Comparison of ENCODE assay signal across 10 cellular contexts in genomic region chr1:66932291-66932690, GRCh38. TPM values are rescaled to one million over a fixed set of nuclear protein-coding genes. Genes with fewer than 3 reads are reported as not detected.
A peak's percentile ranks its signal among the peaks of the same experiment; 100 is the strongest.
DNase-seq lines count a peak whose midpoint lies in the region; ATAC-seq, FAIRE-seq and TF ChIP-seq lines count a peak whose summit lies in the region.
"Had no signal": no experiment of that assay in that cellular context is flagged by ENCODE, and none has a peak within 500 bp of the region (broad histone marks: within the 10 kb centered on the region; RNA-seq: fewer than 3 reads in every experiment).

No MANE protein-coding gene starts in this region.

- TF ChIP-seq EP300 in HepG2 (IDR thresholded peaks at IDR 0.05; ENCODE audit: low read depth in 2 of 2, low read length in 2 of 2) (no peak), HepG2 (CRISPR knock-in tag; IDR thresholded peaks at IDR 0.05; ENCODE audit: borderline replicate concordance) (no peak)

- H2AFZ ChIP-seq in HepG2 (ENCODE audit: low read length) = no peak overlapping the region

- no peak for TF ChIP-seq RAD21 in HepG2 (CRISPR knock-in tag; IDR thresholded peaks at IDR 0.05)

- peak overlapping the region; percentile 18 to 98 (median 93); a peak in 5 of 6 replicates for H3K4me3 ChIP-seq in HepG2 (replicated peaks in 1 of 3; ENCODE audit: insufficient read depth in 1 of 3, low read depth in 2 of 3, low read length in 3 of 3)
- no peak overlapping the region for H3K4me3 ChIP-seq in right lobe of liver
- peak overlapping the region; percentile 14 for H3K4me3 ChIP-seq in kidney epithelial cell (ENCODE audit: low read depth, low read length)
- peak overlapping the region in 2 of 4 donors; percentile 12 to 80 for H3K4me3 ChIP-seq in Peyer's patch

- H3K4me3 Mint-ChIP-seq in activated CD4-positive, alpha-beta memory T cell treated with anti-CD3 and anti-CD28 coated beads, Interleukin-2, amount 10 ng/mL, durations not matched to agents 7 days and 5 days = peak overlapping the region; percentile 61

- peak overlapping the region; percentile 80 for H3K27ac Mint-ChIP-seq in activated CD4-positive, alpha-beta memory T cell treated with anti-CD3 and anti-CD28 coated beads, Interleukin-2, amount 10 ng/mL, durations not matched to agents 7 days and 5 days

- peak overlapping the region; percentile 97 for H3K4me2 ChIP-seq in HepG2 (ENCODE audit: low read depth, low read length)

- intact Hi-C loops in HepG2 (cut with micrococcal nuclease; ENCODE audit: unreplicated experiment) = loop anchor here (10.0 kb wide), 1 partner anchor 213 kb away; no protein-coding TSS in a partner anchor
- intact Hi-C loops in right lobe of liver (cut with DNase I) = no loop called here

- TF ChIP-seq POLR2A in HepG2 (IDR thresholded peaks at IDR 0.05; ENCODE audit: insufficient read depth in 1 of 2, low read depth in 2 of 2, low read length in 2 of 2) = no peak
- TF ChIP-seq POLR2A in right lobe of liver (IDR thresholded peaks at IDR 0.05) = no peak
- TF ChIP-seq POLR2A in Peyer's patch (IDR thresholded peaks at IDR 0.05) = no peak

- H3K9ac ChIP-seq in HepG2 (ENCODE audit: insufficient read depth, low read depth, low read length) = peak overlapping the region; percentile 90

- no peaks in the 10 kb centered on the region for H3K36me3 ChIP-seq in HepG2 (replicated peaks in 1 of 2; ENCODE audit: control insufficient read depth in 1 of 2, insufficient read depth in 2 of 2, low read length in 2 of 2)
- H3K36me3 ChIP-seq in right lobe of liver = no peaks in the 10 kb centered on the region
- H3K36me3 ChIP-seq in kidney epithelial cell (ENCODE audit: control insufficient read depth, insufficient read depth, low read length) = no peaks in the 10 kb centered on the region
- no peaks in the 10 kb centered on the region for H3K36me3 ChIP-seq in Peyer's patch

- WGBS in HepG2 (ENCODE audit: low lambda C conversion rate) = 29% methylated on average over 2 of the region's 2 CpGs
- 18% methylated on average over 2 of the region's 2 CpGs for WGBS in right lobe of liver (ENCODE audit: insufficient coverage, low coverage, low lambda C conversion rate, missing lambda C conversion rate)

- peaks cover 54% of the 10 kb centered on the region for H3K4me1 ChIP-seq in HepG2 (ENCODE audit: insufficient read depth, low read length)
- H3K4me1 ChIP-seq in right lobe of liver = peaks cover 0 to 34% (median 3%) of the 10 kb centered on the region in 4 donors
- H3K4me1 ChIP-seq in Peyer's patch = peaks cover 0 to 32% (median 3%) of the 10 kb centered on the region in 4 donors

- ATAC-seq in HepG2 (no peak), right lobe of liver (no peak)

- no peaks in the 10 kb centered on the region for H3K9me3 ChIP-seq in HepG2 (ENCODE audit: low read length)
- H3K9me3 ChIP-seq in right lobe of liver = no peaks in the 10 kb centered on the region
- no peaks in the 10 kb centered on the region for H3K9me3 ChIP-seq in Peyer's patch

- in situ Hi-C loops in HepG2 (cut with HindIII; ENCODE audit: extremely low pct_ligation_motif_present, low pct_unique_long_range_greater_than_20kb) = loop anchor here (25.0 kb wide), 1 partner anchor 480 kb away; no protein-coding TSS in a partner anchor

- H3K27me3 Mint-ChIP-seq in activated CD4-positive, alpha-beta memory T cell treated with anti-CD3 and anti-CD28 coated beads, Interleukin-2, amount 10 ng/mL, durations not matched to agents 7 days and 5 days = no peaks in the 10 kb centered on the region

- H3K27me3 ChIP-seq in HepG2 (ENCODE audit: control insufficient read depth in 1 of 2, insufficient read depth in 2 of 2, low read length in 2 of 2) (no peaks in the 10 kb centered on the region; a peak in 1 of 5 replicates), right lobe of liver (no peaks in the 10 kb centered on the region), kidney epithelial cell (ENCODE audit: control insufficient read depth, insufficient read depth, low read length) (no peaks in the 10 kb centered on the region), Peyer's patch (no peaks in the 10 kb centered on the region)

- FAIRE-seq in HepG2 (lab: Jason Lieb, UNC) = no peak

- BruUV-seq in HepG2 (replicated peaks; lab: Mats Ljungman, UMichigan) = no TSS peak

- CTCF ChIA-PET in HepG2 (lab: Yijun Ruan, JAX; ENCODE audit: low intra/inter-chr PET ratio, low total read pairs) = no interaction called here
- CTCF ChIA-PET in activated CD4-positive, alpha-beta memory T cell treated with anti-CD3 and anti-CD28 coated beads, Interleukin-2, amount 10 ng/mL, durations not matched to agents 7 days and 5 days (lab: Charles Lee) = interaction anchor here (0.6 to 1.1 kb wide), 2 partner anchors 8 to 47 kb away, joined by 3 read pairs; no protein-coding TSS in a partner anchor

- H3K27ac ChIP-seq in HepG2 (ENCODE audit: extremely low read length, insufficient read depth, low read length) = peak overlapping the region; percentile 27
- peak overlapping the region in 1 of 3 donors; percentile 82 for H3K27ac ChIP-seq in right lobe of liver
- H3K27ac ChIP-seq in Peyer's patch = peak overlapping the region in 1 of 4 donors; percentile 95

- H3K9me3 Mint-ChIP-seq in activated CD4-positive, alpha-beta memory T cell treated with anti-CD3 and anti-CD28 coated beads, Interleukin-2, amount 10 ng/mL, durations not matched to agents 7 days and 5 days = no peaks in the 10 kb centered on the region

- H4K20me1 ChIP-seq in HepG2 (ENCODE audit: insufficient read depth, low read length) = 0 out of 2 replicates have a peak, but pooled peaks cover 5% of the 10 kb centered on the region

- H3K4me1 Mint-ChIP-seq in activated CD4-positive, alpha-beta memory T cell treated with anti-CD3 and anti-CD28 coated beads, Interleukin-2, amount 10 ng/mL, durations not matched to agents 7 days and 5 days = peaks cover 63% of the 10 kb centered on the region

- DNase-seq in HepG2 (ENCODE audit: low spot score) = no peak
- DNase-seq in right lobe of liver = no peak
- DNase-seq in activated CD4-positive, alpha-beta memory T cell treated with anti-CD3 and anti-CD28 coated beads, Interleukin-2, amount 10 ng/mL, durations not matched to agents 7 days and 5 days = no peak
- DNase-seq in kidney epithelial cell (ENCODE audit: low read depth) = no peak
- DNase-seq in NCI-H146 (lab: John Stamatoyannopoulos, UW) = no peak
- no peak for DNase-seq in Peyer's patch
- no peak for DNase-seq in NCI-H510A treated with DMSO at 0.1 percent for 48 hours (lab: John Stamatoyannopoulos, UW)
- no peak for DNase-seq in stimulated activated naive CD4-positive, alpha-beta T cell (lab: John Stamatoyannopoulos, UW)
- DNase-seq: hypothalamus, RPMI8226 had no signal

- H3K36me3 Mint-ChIP-seq in activated CD4-positive, alpha-beta memory T cell treated with anti-CD3 and anti-CD28 coated beads, Interleukin-2, amount 10 ng/mL, durations not matched to agents 7 days and 5 days (ENCODE audit: low read depth) = peaks cover 39% of the 10 kb centered on the region

- peaks cover 69% of the 10 kb centered on the region for H3K79me2 ChIP-seq in HepG2 (ENCODE audit: insufficient read depth, low read length)

- POLR2A ChIA-PET in HepG2 (lab: Yijun Ruan, JAX) = interaction anchor here (3.1 kb wide), 1 partner anchor 12 kb away, joined by 14 read pairs; no protein-coding TSS in a partner anchor
- POLR2A ChIA-PET in activated CD4-positive, alpha-beta memory T cell treated with anti-CD3 and anti-CD28 coated beads, Interleukin-2, amount 10 ng/mL, durations not matched to agents 7 days and 5 days (lab: Charles Lee) = interaction anchor here (0.8 to 2.2 kb wide), 2 partner anchors 9 to 597 kb away, joined by 3 to 8 read pairs; no protein-coding TSS in a partner anchor

- TF ChIP-seq CTCF in HepG2 (CRISPR knock-in tag; IDR thresholded peaks at IDR 0.05) (no peak), right lobe of liver (IDR thresholded peaks at IDR 0.05) (no peak), kidney epithelial cell (IDR thresholded peaks at IDR 0.05; ENCODE audit: insufficient read depth, low read length, poor library complexity, severe bottlenecking) (no peak), Peyer's patch (IDR thresholded peaks at IDR 0.05) (no peak)

RNA-seq across cellular contexts. Expression of gene MIER1, which starts 7.5 kb away (rescaled TPM):
- 30.4 and 49.3 TPM in 2 replicates for total RNA-seq in HepG2 (2016; rRNA removed; fragmentation: Illumina TruSeq; extraction: Trizol)
- total RNA-seq in HepG2 (2016; cell fraction: cytosol; rRNA removed; fragmentation: Illumina TruSeq; extraction: Trizol; ENCODE audit: low read depth) = 21.3 and 23.1 TPM in 2 replicates
- total RNA-seq in HepG2 (2016; cell fraction: insoluble cytoplasmic fraction; rRNA removed; fragmentation: Illumina TruSeq; extraction: Trizol) = 29.2 and 46.7 TPM in 2 replicates
- total RNA-seq in HepG2 (2016; cell fraction: membrane; rRNA removed; fragmentation: Illumina TruSeq; extraction: Trizol) = 20.0 and 23.3 TPM in 2 replicates
- 27.6 and 28.7 TPM in 2 replicates for total RNA-seq in HepG2 (2016; cell fraction: nucleus; rRNA removed; fragmentation: Illumina TruSeq; extraction: Trizol)
- polyA plus RNA-seq in HepG2 (2011; rRNA removed) = 5.8 and 7.0 TPM in 2 replicates
- polyA plus RNA-seq in HepG2 (2011; cell fraction: cytosol; rRNA removed) = 2.4 and 3.9 TPM in 2 replicates
- 3.5 and 4.5 TPM in 2 replicates for polyA plus RNA-seq in HepG2 (2011; cell fraction: nucleus; rRNA removed)
- 9.4 and 12.5 TPM in 2 replicates for polyA plus RNA-seq in HepG2 (2012)
- 2.3 and 2.4 TPM in 2 replicates for polyA plus RNA-seq in HepG2 (2016; cell fraction: cytosol; fragmentation: Illumina TruSeq; extraction: Trizol; ENCODE audit: low read depth)
- polyA plus RNA-seq in HepG2 (2016; cell fraction: insoluble cytoplasmic fraction; fragmentation: Illumina TruSeq; extraction: Trizol; ENCODE audit: low read depth) = 24.6 and 29.2 TPM in 2 replicates
- 6.4 and 6.7 TPM in 2 replicates for polyA plus RNA-seq in HepG2 (2016; cell fraction: membrane; fragmentation: Illumina TruSeq; extraction: Trizol; ENCODE audit: low read depth)
- 21.5 and 24.2 TPM in 2 replicates for polyA plus RNA-seq in HepG2 (2016; cell fraction: nucleus; fragmentation: Illumina TruSeq; extraction: Trizol; ENCODE audit: insufficient read depth, low read depth)
- 7.4 and 14.2 TPM in 2 replicates for polyA minus RNA-seq in HepG2 (2011; rRNA and poly(A)+ RNA removed; ENCODE audit: low replicate concordance)
- polyA minus RNA-seq in HepG2 (2011; cell fraction: cytosol; rRNA and poly(A)+ RNA removed) = 18.3 and 20.1 TPM in 2 replicates
- 51.3 and 53.3 TPM in 2 replicates for polyA minus RNA-seq in HepG2 (2011; cell fraction: nucleus; rRNA and poly(A)+ RNA removed)
- 10 to 100 TPM; 11.8 to 27.0 (median 19.3) TPM for total RNA-seq in right lobe of liver
- total RNA-seq in activated CD4-positive, alpha-beta memory T cell treated with anti-CD3 and anti-CD28 coated beads, Interleukin-2, amount 10 ng/mL, durations not matched to agents 7 days and 5 days = 10 to 100 TPM; 61.7 to 62.0 TPM
- 22.2 and 27.8 TPM in 2 replicates for total RNA-seq in kidney epithelial cell
- 10 to 100 TPM; 25.3 to 56.1 (median 39.5) TPM for total RNA-seq in Peyer's patch

RNA-seq across cellular contexts. Expression of gene DNAI4, which starts 7.6 kb away (rescaled TPM):
- total RNA-seq in HepG2 (2016; rRNA removed; fragmentation: Illumina TruSeq; extraction: Trizol) (0.04 and 0.38 TPM in 2 replicates), right lobe of liver (1 to 10 TPM in 4 of 6 experiments, under 1 TPM in 2; 0.80 to 3.4 (median 1.4) TPM), kidney epithelial cell (2.7 and 4.5 TPM in 2 replicates), Peyer's patch (10 to 100 TPM in 1 of 4 donors, 1 to 10 TPM in 3; 1.8 to 12.4 (median 3.3) TPM)
- 1.8 and 4.7 TPM in 2 replicates for total RNA-seq in HepG2 (2016; cell fraction: cytosol; rRNA removed; fragmentation: Illumina TruSeq; extraction: Trizol; ENCODE audit: low read depth)
- total RNA-seq in HepG2 (2016; cell fraction: insoluble cytoplasmic fraction; rRNA removed; fragmentation: Illumina TruSeq; extraction: Trizol) = 0.33 and 2.4 TPM in 2 replicates
- 0.69 and 0.80 TPM in 2 replicates for total RNA-seq in HepG2 (2016; cell fraction: membrane; rRNA removed; fragmentation: Illumina TruSeq; extraction: Trizol)
- 3.9 and 6.5 TPM in 2 replicates for total RNA-seq in HepG2 (2016; cell fraction: nucleus; rRNA removed; fragmentation: Illumina TruSeq; extraction: Trizol)
- 0.08 and 0.25 TPM in 2 replicates for polyA plus RNA-seq in HepG2 (2011; rRNA removed)
- polyA plus RNA-seq in HepG2 (2011; cell fraction: cytosol; rRNA removed) = 0.08 and 0.15 TPM in 2 replicates
- 0.02 and 0.16 TPM in 2 replicates for polyA plus RNA-seq in HepG2 (2011; cell fraction: nucleus; rRNA removed)
- 0.24 and 2.1 TPM in 2 replicates for polyA plus RNA-seq in HepG2 (2012)
- 0.80 and 2.0 TPM in 2 replicates for polyA plus RNA-seq in HepG2 (2016; cell fraction: cytosol; fragmentation: Illumina TruSeq; extraction: Trizol; ENCODE audit: low read depth)
- polyA plus RNA-seq in HepG2 (2016; cell fraction: insoluble cytoplasmic fraction; fragmentation: Illumina TruSeq; extraction: Trizol; ENCODE audit: low read depth) = 0.37 and 0.70 TPM in 2 replicates
- 0.24 and 1.4 TPM in 2 replicates for polyA plus RNA-seq in HepG2 (2016; cell fraction: membrane; fragmentation: Illumina TruSeq; extraction: Trizol; ENCODE audit: low read depth)
- polyA plus RNA-seq in HepG2 (2016; cell fraction: nucleus; fragmentation: Illumina TruSeq; extraction: Trizol; ENCODE audit: insufficient read depth, low read depth) = 0.70 and 0.71 TPM in 2 replicates
- polyA minus RNA-seq in HepG2 (2011; rRNA and poly(A)+ RNA removed; ENCODE audit: low replicate concordance) = 0.89 and 3.4 TPM in 2 replicates
- polyA minus RNA-seq in HepG2 (2011; cell fraction: cytosol; rRNA and poly(A)+ RNA removed) = not detected in 2 replicates
- polyA minus RNA-seq in HepG2 (2011; cell fraction: nucleus; rRNA and poly(A)+ RNA removed) = 0.50 and 0.64 TPM in 2 replicates
- 1 to 10 TPM; 1.4 to 2.7 TPM for total RNA-seq in activated CD4-positive, alpha-beta memory T cell treated with anti-CD3 and anti-CD28 coated beads, Interleukin-2, amount 10 ng/mL, durations not matched to agents 7 days and 5 days

Comparison
In these comparisons a context has a peak if more than half of its experiments do, and no peak if none do; other contexts are left out.
1. H3K4me3 ChIP-seq: peak in HepG2 (3 of 3) and kidney epithelial cell (single experiment); none in right lobe of liver (0 of 3).